Comparison of ENCODE assay signal across 13 cellular contexts in the genomic region with DNA sequence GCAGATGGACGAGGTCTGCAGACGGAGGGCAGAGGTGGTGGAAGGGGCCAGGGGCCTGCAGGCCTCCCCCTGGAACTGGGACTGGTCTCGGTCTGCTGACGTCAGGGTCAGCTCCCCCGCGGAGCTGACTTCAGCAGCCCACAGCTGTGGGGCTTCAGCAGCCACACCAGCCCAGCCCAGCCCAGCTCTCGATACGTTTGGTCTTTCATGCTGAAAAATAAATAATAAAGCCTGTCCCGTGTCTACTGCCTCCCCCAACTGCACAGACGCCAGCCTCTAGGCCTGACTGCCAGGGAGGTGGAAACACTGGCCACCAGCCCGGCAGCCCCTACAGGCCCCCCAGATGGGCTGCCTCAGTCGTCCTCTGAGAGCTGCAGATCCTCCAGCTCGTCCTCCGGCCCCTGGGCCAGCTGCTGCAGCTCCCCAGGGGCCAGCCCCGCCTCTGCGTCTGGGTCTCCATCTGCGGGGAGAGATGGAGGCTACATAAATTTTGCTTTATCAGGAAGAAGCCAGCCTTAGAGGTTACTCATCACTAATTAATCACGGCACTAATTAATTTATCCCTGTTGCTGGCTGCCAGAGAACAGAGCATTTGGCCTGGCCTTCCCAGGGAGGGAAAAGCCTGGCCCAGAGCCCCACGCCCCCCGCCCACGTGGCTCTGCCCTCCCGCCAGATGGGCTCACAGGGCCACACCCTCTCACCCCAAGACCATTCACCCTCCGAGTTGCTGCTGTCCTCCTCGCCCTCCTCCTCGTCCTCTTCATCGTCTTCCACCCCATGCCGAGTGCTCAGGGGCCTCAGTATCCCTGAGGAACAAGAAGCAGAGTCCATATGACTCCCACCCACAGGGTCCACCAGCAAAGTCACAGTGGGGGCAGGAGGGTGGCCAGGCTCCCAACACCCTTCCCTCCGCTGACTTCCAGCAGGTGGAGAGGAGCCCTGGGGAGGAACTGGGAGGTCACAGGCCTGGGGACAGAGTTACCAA. TPM values are rescaled to one million over a fixed set of nuclear protein-coding genes. Genes with fewer than 3 reads are reported as not detected.
DNase-seq lines count a peak whose midpoint lies in the region; ATAC-seq and TF ChIP-seq lines count a peak whose summit lies in the region.
"Had no signal": no experiment of that assay in that cellular context is flagged by ENCODE, and none has a peak within 500 bp of the region (broad histone marks: within the 10 kb centered on the region; RNA-seq: fewer than 3 reads in every experiment).

No MANE protein-coding gene starts in this region.

- CTCF ChIA-PET in RWPE1 (lab: Yijun Ruan, JAX): interaction anchor here (5.4 kb wide), 1 partner anchor 39 kb away, joined by 27 read pairs; no protein-coding TSS in a partner anchor

- H3K79me2 ChIP-seq in GM23248 (ENCODE audit: insufficient read depth) (no peaks in the 10 kb centered on the region), fibroblast of lung (ENCODE audit: control insufficient read depth, insufficient read depth, low read length) (no peaks in the 10 kb centered on the region)

- H3K9me3 ChIP-seq in GM23248 (ENCODE audit: low read depth) (no peaks in the 10 kb centered on the region), fibroblast of lung (ENCODE audit: control insufficient read depth, insufficient read depth, low read depth, low read length) (no peaks in the 10 kb centered on the region), prostate gland (no peaks in the 10 kb centered on the region)
- H3K9me3 ChIP-seq: tibial artery had no signal

- TF ChIP-seq CTCF in RWPE1 (conservative IDR thresholded peaks at IDR 0.05; ENCODE audit: low read depth) (no peak), fibroblast of lung (conservative IDR thresholded peaks at IDR 0.05 in 1 of 2, IDR thresholded peaks at IDR 0.05 in 1 of 2; ENCODE audit: low read depth in 1 of 2, low read length in 2 of 2) (no peak), prostate gland (IDR thresholded peaks at IDR 0.05) (no peak)

- H3K27ac ChIP-seq in GM23248: no peak overlapping the region
- peak overlapping the region; percentile 25 for H3K27ac ChIP-seq in RWPE1
- peak overlapping the region; percentile 72 for H3K27ac ChIP-seq in fibroblast of lung (ENCODE audit: insufficient read depth, low read length)
- peak overlapping the region; percentile 5 to 17 for H3K27ac ChIP-seq in prostate gland

- peak; percentile 27 for DNase-seq in GM23248
- no peak for DNase-seq in RWPE1 (ENCODE audit: low spot score)
- DNase-seq in fibroblast of lung (ENCODE audit: low read depth in 2 of 2): peak; percentile 71 to 95
- DNase-seq in prostate gland (ENCODE audit: low spot score): no peak
- DNase-seq in AG08395 (ENCODE audit: low spot score): no peak
- no peak for DNase-seq in NCI-H748 (lab: John Stamatoyannopoulos, UW; ENCODE audit: unreplicated experiment)
- no peak for DNase-seq in sciatic nerve (ENCODE audit: low spot score)
- DNase-seq: activated gamma-delta T cell, DMS53, tibial artery had no signal

- H3K4me3 ChIP-seq in GM23248 (no peak overlapping the region), fibroblast of lung (replicated peaks in 1 of 4; ENCODE audit: control extremely low read depth in 1 of 4, insufficient read depth in 1 of 4, low read depth in 3 of 4, low read length in 4 of 4) (no peak overlapping the region), prostate gland (no peak overlapping the region)
- H3K4me3 ChIP-seq: tibial artery had no signal

- no peak overlapping the region for H3K9ac ChIP-seq in GM23248
- no peak overlapping the region for H3K9ac ChIP-seq in fibroblast of lung (ENCODE audit: insufficient read depth, low read length)

- in situ Hi-C loops in GM23248 (cut with MboI): no loop called here

- H3K9me2 ChIP-seq in GM23248 (ENCODE audit: insufficient read depth): no peaks in the 10 kb centered on the region

- H3K4me2 ChIP-seq in GM23248 (ENCODE audit: unreplicated experiment) (no peak overlapping the region), fibroblast of lung (ENCODE audit: extremely low read depth, insufficient read depth, low read length) (no peak overlapping the region)

- TF ChIP-seq POLR2A in prostate gland (IDR thresholded peaks at IDR 0.05): no peak

- no peak overlapping the region for H2AFZ ChIP-seq in GM23248
- H2AFZ ChIP-seq in fibroblast of lung (ENCODE audit: low read length): no peak overlapping the region

- WGBS in GM23248 (ENCODE audit: low coverage in 1 of 2, low lambda C conversion rate in 2 of 2, missing lambda C conversion rate in 2 of 2), 2 experiments: 55 to 58% methylated on average over 24 to 28 of the region's 28 CpGs
- 60% methylated on average over 28 of the region's 28 CpGs for WGBS in prostate gland

- ATAC-seq in GM19023 (IDR thresholded peaks at IDR 0.05; ENCODE audit: unreplicated experiment) (no peak), sciatic nerve (no peak)
- ATAC-seq: activated CD4-positive, CD25-positive, alpha-beta regulatory T cell treated with anti-CD3 and anti-CD28 coated beads, Interleukin-2, amount 50 U/mL, for 24 hours had no signal

- intact Hi-C loops in prostate gland (cut with DNase I) (no loop called here), sciatic nerve (cut with DNase I) (no loop called here)

- H3F3A ChIP-seq in GM23248 (ENCODE audit: insufficient read depth): peaks cover 16% of the 10 kb centered on the region; the same call in 1 of the 2 replicates

- POLR2A ChIA-PET in RWPE1 (lab: Yijun Ruan, JAX; ENCODE audit: low non-redundant PET): no interaction called here

- H3K27me3 ChIP-seq in GM23248 (replicated peaks; ENCODE audit: insufficient read depth) (no peaks in the 10 kb centered on the region), fibroblast of lung (ENCODE audit: control insufficient read depth, insufficient read depth, low read length) (no peaks in the 10 kb centered on the region), prostate gland (replicated peaks; ENCODE audit: insufficient read depth) (no peaks in the 10 kb centered on the region)

- no peaks in the 10 kb centered on the region for H3K36me3 ChIP-seq in GM23248 (ENCODE audit: low read depth)
- peaks cover 21% of the 10 kb centered on the region for H3K36me3 ChIP-seq in fibroblast of lung (ENCODE audit: control insufficient read depth, insufficient read depth, low read length)
- H3K36me3 ChIP-seq in prostate gland: peaks cover 9 to 20% of the 10 kb centered on the region in 2 donors

- H3K4me1 ChIP-seq in GM23248 (ENCODE audit: insufficient read depth) (peaks cover 15% of the 10 kb centered on the region; the same call in 1 of the 2 replicates), fibroblast of lung (ENCODE audit: control insufficient read depth, extremely low read depth, insufficient read depth, low read length) (peaks cover 24% of the 10 kb centered on the region), prostate gland (replicated peaks) (peaks cover 18% of the 10 kb centered on the region)

- no peaks in the 10 kb centered on the region for H4K20me1 ChIP-seq in GM23248 (ENCODE audit: insufficient read depth)
- H4K20me1 ChIP-seq in fibroblast of lung (ENCODE audit: control insufficient read depth, extremely low read depth, insufficient read depth, low read length): no peaks in the 10 kb centered on the region

RNA-seq across cellular contexts. Expression of a gene that starts 14.4 kb away (rescaled TPM):
- 66.4 and 67.3 TPM in 2 replicates for total RNA-seq in GM23248 (2014; rRNA removed; shearing (Covaris generic))
- 64.0 and 65.0 TPM in 2 replicates for polyA plus RNA-seq in GM23248 (2016; fragmentation: Nextera tagmentation; extraction: Ambion mirVana)
- 61.1 and 61.9 TPM in 2 replicates for total RNA-seq in fibroblast of lung
- polyA plus RNA-seq in fibroblast of lung: 34.1 and 62.0 TPM in 2 replicates
- 47.9 and 88.2 TPM in 2 replicates for polyA plus RNA-seq in fibroblast of lung (2012)
- polyA minus RNA-seq in fibroblast of lung (ENCODE audit: low replicate concordance): 64.8 and 117 TPM in 2 replicates
- total RNA-seq in prostate gland: 10 to 100 TPM; 43.2 to 65.5 TPM
- total RNA-seq in sciatic nerve: 43.7 TPM

RNA-seq across cellular contexts. Expression of a gene that starts 15.8 kb away (rescaled TPM):
- 19.2 and 23.3 TPM in 2 replicates for total RNA-seq in GM23248 (2014; rRNA removed; shearing (Covaris generic))
- 4.7 and 5.5 TPM in 2 replicates for polyA plus RNA-seq in GM23248 (2016; fragmentation: Nextera tagmentation; extraction: Ambion mirVana)
- 5.6 and 7.4 TPM in 2 replicates for total RNA-seq in fibroblast of lung
- 4.7 and 6.1 TPM in 2 replicates for polyA plus RNA-seq in fibroblast of lung
- polyA plus RNA-seq in fibroblast of lung (2012): 5.9 and 7.5 TPM in 2 replicates
- 1.6 and 4.1 TPM in 2 replicates for polyA minus RNA-seq in fibroblast of lung (ENCODE audit: low replicate concordance)
- total RNA-seq in prostate gland: 10 to 100 TPM; 10.9 to 24.5 TPM
- total RNA-seq in sciatic nerve: 10.6 TPM

RNA-seq across cellular contexts. Expression of a gene that starts 20.9 kb away (rescaled TPM):
- 40.9 and 68.3 TPM in 2 replicates for total RNA-seq in GM23248 (2014; rRNA removed; shearing (Covaris generic))
- polyA plus RNA-seq in GM23248 (2016; fragmentation: Nextera tagmentation; extraction: Ambion mirVana) (8.0 and 8.2 TPM in 2 replicates), fibroblast of lung (0.40 and 0.47 TPM in 2 replicates)
- total RNA-seq in fibroblast of lung (3.8 and 7.7 TPM in 2 replicates), prostate gland (10 to 100 TPM in 1 of 2 donors, 1 to 10 TPM in 1; 4.5 to 61.6 TPM), sciatic nerve (6.4 TPM)
- 0.98 and 1.0 TPM in 2 replicates for polyA plus RNA-seq in fibroblast of lung (2012)
- polyA minus RNA-seq in fibroblast of lung (ENCODE audit: low replicate concordance): 0.51 TPM in 1 of 2 replicates, not detected in the other

RNA-seq across cellular contexts. Expression of a gene that starts 21.6 kb away (rescaled TPM):
- 1.4 and 2.1 TPM in 2 replicates for total RNA-seq in GM23248 (2014; rRNA removed; shearing (Covaris generic))
- 1.7 and 2.5 TPM in 2 replicates for polyA plus RNA-seq in GM23248 (2016; fragmentation: Nextera tagmentation; extraction: Ambion mirVana)
- total RNA-seq in fibroblast of lung: under 0.01 and 0.17 TPM in 2 replicates
- 0.41 and 0.44 TPM in 2 replicates for polyA plus RNA-seq in fibroblast of lung
- polyA plus RNA-seq in fibroblast of lung (2012): 0.98 and 1.5 TPM in 2 replicates
- 0.35 and 2.3 TPM in 2 replicates for polyA minus RNA-seq in fibroblast of lung (ENCODE audit: low replicate concordance)
- 1 to 10 TPM; 1.4 to 6.4 TPM for total RNA-seq in prostate gland
- total RNA-seq in sciatic nerve: 0.40 TPM

RNA-seq across cellular contexts. Expression of a gene that starts 37.3 kb away (rescaled TPM):
- total RNA-seq in GM23248 (2014; rRNA removed; shearing (Covaris generic)): not detected in 2 replicates
- polyA plus RNA-seq in GM23248 (2016; fragmentation: Nextera tagmentation; extraction: Ambion mirVana) (0.45 and 0.61 TPM in 2 replicates), fibroblast of lung (0.03 TPM in 1 of 2 replicates, not detected in the other)
- total RNA-seq in fibroblast of lung (0.17 TPM in 1 of 2 replicates, not detected in the other), prostate gland (1 to 10 TPM in 1 of 2 donors, under 1 TPM in 1; 0.80 to 3.9 TPM), sciatic nerve (not detected)
- 0.48 and 0.58 TPM in 2 replicates for polyA plus RNA-seq in fibroblast of lung (2012)
- polyA minus RNA-seq in fibroblast of lung (ENCODE audit: low replicate concordance): not detected in 2 replicates
- polyA plus RNA-seq: neural cell had no signal

Comparison
In these comparisons a context has a peak if more than half of its experiments do, and no peak if none do; other contexts are left out.
1. DNase-seq: peak in GM23248 (single experiment) and fibroblast of lung (2 of 2); none in RWPE1 (single experiment), prostate gland (single experiment), AG08395 (single experiment), NCI-H748 (single experiment) and sciatic nerve (single experiment).